In genomic region chr1:176374967-176375569, GRCh38 we compare ENCODE assay signal across 8 cellular contexts.
DNase-seq lines count a peak whose midpoint lies in the region; ATAC-seq, FAIRE-seq and TF ChIP-seq lines count a peak whose summit lies in the region.

No MANE protein-coding gene starts in this region.

- H3K4me3 Mint-ChIP-seq in osteocyte (ENCODE audit: unreplicated experiment) = no peak overlapping the region

- H3K4me1 Mint-ChIP-seq in osteocyte (ENCODE audit: unreplicated experiment) = no peaks in the 10 kb centered on the region

- FAIRE-seq in urothelium cell line (lab: Jason Lieb, UNC) = no peak

- no peaks in the 10 kb centered on the region for H4K20me1 ChIP-seq in Karpas-422 (ENCODE audit: insufficient read depth, low read depth, low read length)

- no peak overlapping the region for H3K9ac ChIP-seq in Karpas-422 (ENCODE audit: low read length)

- no peak overlapping the region for H3K4me3 ChIP-seq in Karpas-422 (ENCODE audit: low read length)

- DNase-seq in ELR (ENCODE audit: low read depth) = peak; percentile 79
- peak; percentile 88 for DNase-seq in Karpas-422
- peak; percentile 81 for DNase-seq in RPMI8226
- peak; percentile 20 for DNase-seq in activated T-helper 9 cell treated with anti-CD3 and anti-CD28 coated beads, Interleukin-2, amount 50 U/mL, for 16 hours (ENCODE audit: low read depth)
- peak; percentile 40 for DNase-seq in germinal center (ENCODE audit: low spot score)
- DNase-seq in osteocyte (ENCODE audit: extremely low spot score, unreplicated experiment) = peak; percentile 89
- peak; percentile 65 for DNase-seq in urothelium cell line (ENCODE audit: low spot score)

- H3K36me3 ChIP-seq in Karpas-422 (ENCODE audit: insufficient read depth, low read length) = no peaks in the 10 kb centered on the region

- no peaks in the 10 kb centered on the region for H3K27me3 Mint-ChIP-seq in osteocyte (ENCODE audit: unreplicated experiment)

- no peak overlapping the region for H3K4me2 ChIP-seq in Karpas-422 (ENCODE audit: low read depth, low read length, poor library complexity, severe bottlenecking)

- ATAC-seq in GM21825 (IDR thresholded peaks at IDR 0.05; ENCODE audit: unreplicated experiment) = peak; percentile 78

- no peak overlapping the region for H3K27ac ChIP-seq in Karpas-422 (ENCODE audit: low read length)

- H3K9me3 Mint-ChIP-seq in osteocyte (ENCODE audit: unreplicated experiment) = no peaks in the 10 kb centered on the region

- peak; percentile 86 for TF ChIP-seq CTCF in osteocyte (IDR thresholded peaks at IDR 0.05)

- no peaks in the 10 kb centered on the region for H3K9me3 ChIP-seq in Karpas-422 (ENCODE audit: low read length)

- H3K27ac Mint-ChIP-seq in osteocyte (ENCODE audit: unreplicated experiment) = no peak overlapping the region

- H3K27me3 ChIP-seq in Karpas-422 (ENCODE audit: low read length) = no peaks in the 10 kb centered on the region

- no peaks in the 10 kb centered on the region for H3K36me3 Mint-ChIP-seq in osteocyte (ENCODE audit: unreplicated experiment)

- H3K4me1 ChIP-seq in Karpas-422 (ENCODE audit: low read length) = no peaks in the 10 kb centered on the region

- no peaks in the 10 kb centered on the region for H3K9me2 ChIP-seq in Karpas-422 (replicated peaks; ENCODE audit: insufficient read depth, low read length)

- no peaks in the 10 kb centered on the region for H3K79me2 ChIP-seq in Karpas-422 (ENCODE audit: low read length)

- H2AFZ ChIP-seq in Karpas-422 (ENCODE audit: low read length) = no peak overlapping the region

Comparison
In these comparisons a context has a peak if more than half of its experiments do, and no peak if none do; other contexts are left out.
1. DNase-seq: peak in every context shown above with its lines; median percentile 89 in osteocyte; 88 in Karpas-422; 81 in RPMI8226; 79 in ELR; 65 in urothelium cell line; 40 in germinal center; 20 in activated T-helper 9 cell treated with anti-CD3 and anti-CD28 coated beads, Interleukin-2, amount 50 U/mL, for 16 hours.